In genomic region chrX:15738686-15739016, GRCh38 we compare ENCODE assay signal across 8 cellular contexts. TPM values are rescaled to one million over a fixed set of nuclear protein-coding genes. Genes with fewer than 3 reads are reported as not detected.
DNase-seq lines count a peak whose midpoint lies in the region; ATAC-seq, FAIRE-seq and TF ChIP-seq lines count a peak whose summit lies in the region.

No MANE protein-coding gene starts in this region.

- TF ChIP-seq POLR2A in GM12878 (IDR thresholded peaks at IDR 0.05; ENCODE audit: low read depth, low read length), result no peak

- WGBS in GM12878 (ENCODE audit: insufficient coverage, insufficient replicate concordance, low lambda C conversion rate, missing lambda C conversion rate), result 70% methylated on average over 6 of the region's 6 CpGs
- WGBS in urinary bladder, result 23% methylated on average over 6 of the region's 6 CpGs

- TF ChIP-seq CTCF in GM12878 (IDR thresholded peaks at IDR 0.05 in 2 of 3, conservative IDR thresholded peaks at IDR 0.05 in 1 of 3; ENCODE audit: control insufficient read depth in 2 of 3, extremely low read depth in 1 of 3, insufficient read depth in 1 of 3, low read depth in 3 of 3, low read length in 3 of 3), result no peak
- no peak for TF ChIP-seq CTCF in lower lobe of right lung (IDR thresholded peaks at IDR 0.05)
- no peak for TF ChIP-seq CTCF in mucosa of descending colon (IDR thresholded peaks at IDR 0.05)

- peak overlapping the region; percentile 85 for H3K4me2 ChIP-seq in GM12878 (ENCODE audit: control insufficient read depth, insufficient read depth)

- 0 out of 2 replicates have a peak overlapping the region, but pooled peaks have one; percentile 52 for H3K9ac ChIP-seq in GM12878 (ENCODE audit: control insufficient read depth, insufficient read depth, low read length)

- no peak for FAIRE-seq in GM12878 (lab: Jason Lieb, UNC)

- DNase-seq in Right ventricle myocardium superior (no peak), Right ventricle myocardium inferior (ENCODE audit: missing footprints) (no peak), GM12878 (ENCODE audit: low read depth, low spot score) (no peak), lower lobe of right lung (no peak), MG63 (no peak), mucosa of descending colon (no peak)

- ATAC-seq in Right ventricle myocardium superior (ENCODE audit: poor library complexity), result peak; percentile 5
- no peak for ATAC-seq in Right ventricle myocardium inferior
- peak; percentile 16 for ATAC-seq in GM12878
- ATAC-seq in lower lobe of right lung, result peak; percentile 1 to 13
- no peak for ATAC-seq in GM18861 (IDR thresholded peaks at IDR 0.05; ENCODE audit: unreplicated experiment)
- no peak for ATAC-seq in mucosa of descending colon

- SMC1A ChIA-PET in GM12878 (lab: Charles Lee; ENCODE audit: uncharacterized antibody, unreplicated experiment), result interaction anchor here (0.9 to 2.6 kb wide), 6 partner anchors 11 to 236 kb away, joined by 3 to 10 read pairs (median 3); no protein-coding TSS in a partner anchor

- H4K20me1 ChIP-seq in GM12878 (ENCODE audit: control insufficient read depth, insufficient read depth), result no peaks in the 10 kb centered on the region

- H2AFZ ChIP-seq in GM12878 (ENCODE audit: control insufficient read depth, low read depth, low read length), result peak overlapping the region; percentile 70

- H3K9me3 ChIP-seq in GM12878 (replicated peaks; ENCODE audit: control insufficient read depth, insufficient read depth, low read length) (no peaks in the 10 kb centered on the region), lower lobe of right lung (no peaks in the 10 kb centered on the region), MG63 (no peaks in the 10 kb centered on the region), mucosa of descending colon (no peaks in the 10 kb centered on the region)

- in situ Hi-C loops in GM12878 (cut with MboI), result no loop called here

- CTCF ChIA-PET in GM12878 (lab: Yijun Ruan, JAX), result interaction anchor here (0.6 to 3.2 kb wide), 4 partner anchors 12 to 522 kb away, joined by 3 to 20 read pairs (median 4); partner anchors contain the start of genes AP1S2 and GRPR

- no peaks in the 10 kb centered on the region for H3K79me2 ChIP-seq in GM12878 (ENCODE audit: control insufficient read depth, insufficient read depth, low read length)

- TF ChIP-seq RAD21 in GM12878 (IDR thresholded peaks at IDR 0.05; ENCODE audit: insufficient read depth, low read depth, low read length), result no peak

- no peak for TF ChIP-seq EP300 in GM12878 (IDR thresholded peaks at IDR 0.05; ENCODE audit: borderline replicate concordance in 1 of 2, control insufficient read depth in 1 of 2, low read depth in 2 of 2, low read length in 2 of 2)

- H3K27me3 ChIP-seq in GM12878 (replicated peaks in 1 of 2; ENCODE audit: control insufficient read depth in 2 of 2, insufficient read depth in 2 of 2, low read length in 1 of 2) (no peaks in the 10 kb centered on the region), lower lobe of right lung (ENCODE audit: low read depth) (no peaks in the 10 kb centered on the region), MG63 (no peaks in the 10 kb centered on the region)

- H3K36me3 ChIP-seq in GM12878 (ENCODE audit: control insufficient read depth in 2 of 2, insufficient read depth in 2 of 2, low read length in 1 of 2), result no peaks in the 10 kb centered on the region
- H3K36me3 ChIP-seq in lower lobe of right lung, result no peaks in the 10 kb centered on the region
- no peaks in the 10 kb centered on the region for H3K36me3 ChIP-seq in urinary bladder (ENCODE audit: insufficient read depth)
- no peaks in the 10 kb centered on the region for H3K36me3 ChIP-seq in MG63
- H3K36me3 ChIP-seq in mucosa of descending colon (ENCODE audit: low read depth), result no peaks in the 10 kb centered on the region

- intact Hi-C loops in Right ventricle myocardium superior (cut with DNase I) (no loop called here), Right ventricle myocardium inferior (cut with DNase I) (no loop called here), GM12878 (cut with micrococcal nuclease; ENCODE audit: unreplicated experiment) (no loop called here), lower lobe of right lung (cut with DNase I) (no loop called here), mucosa of descending colon (cut with DNase I, micrococcal nuclease) (no loop called here)

- H3K27ac ChIP-seq in GM12878 (ENCODE audit: control insufficient read depth, insufficient read depth) (no peak overlapping the region), lower lobe of right lung (peak overlapping the region; percentile 64), urinary bladder (ENCODE audit: low read depth) (no peak overlapping the region)

- POLR2A ChIA-PET in GM12878 (lab: Charles Lee), result interaction anchor here (0.5 to 0.6 kb wide), 2 partner anchors 51 to 881 kb away, joined by 3 read pairs; no protein-coding TSS in a partner anchor

- RAD21 ChIA-PET in GM12878 (lab: Charles Lee; ENCODE audit: unreplicated experiment), result no interaction called here

- peak overlapping the region; percentile 64; the same call in 1 of the 2 replicates for H3K4me3 ChIP-seq in GM12878
- peak overlapping the region; percentile 60 for H3K4me3 ChIP-seq in lower lobe of right lung
- H3K4me3 ChIP-seq in urinary bladder (ENCODE audit: low read depth, low read length), result peak overlapping the region; percentile 51
- H3K4me3 ChIP-seq in MG63, result no peak overlapping the region; the same call in 1 of the 2 replicates
- no peak overlapping the region for H3K4me3 ChIP-seq in mucosa of descending colon

- H3K4me1 ChIP-seq in GM12878 (ENCODE audit: control insufficient read depth, insufficient read depth, low read length), result no peaks in the 10 kb centered on the region
- H3K4me1 ChIP-seq in lower lobe of right lung, result no peaks in the 10 kb centered on the region
- H3K4me1 ChIP-seq in urinary bladder (ENCODE audit: insufficient read depth), result no peaks in the 10 kb centered on the region
- H3K4me1 ChIP-seq in mucosa of descending colon (ENCODE audit: low read depth), result no peaks in the 10 kb centered on the region

- BruUV-seq in GM12878 (replicated peaks; lab: Mats Ljungman, UMichigan), result no TSS peak

TF ChIP-seq in GM12878, 131 proteins besides CTCF, POLR2A, EP300 and RAD21 (continues in another document):
- no peak for TF ChIP-seq DPF2 (IDR thresholded peaks at IDR 0.05)
- no peak for TF ChIP-seq CREM (IDR thresholded peaks at IDR 0.05; ENCODE audit: low read depth)
- no peak for TF ChIP-seq ZSCAN29 (IDR thresholded peaks at IDR 0.05)
- no peak for TF ChIP-seq ATF3 (IDR thresholded peaks at IDR 0.05; ENCODE audit: borderline replicate concordance, extremely low read depth, low read depth, low read length)
- no peak for TF ChIP-seq ZNF207 (IDR thresholded peaks at IDR 0.05; ENCODE audit: borderline replicate concordance)
- no peak for TF ChIP-seq SREBF1 (IDR thresholded peaks at IDR 0.05; ENCODE audit: low read length)

RNA-seq across cellular contexts. Expression of gene CA5B, which starts 0.6 kb away (rescaled TPM):
- total RNA-seq in Right ventricle myocardium superior (2.8 TPM), Right ventricle myocardium inferior (2.4 TPM), GM12878 (2014; rRNA removed) (2.7 and 2.9 TPM in 2 replicates), GM12878 (2014; rRNA removed; fragmentation: Illumina TruSeq; extraction: Trizol) (3.5 and 5.9 TPM in 2 replicates), GM12878 (2021) (4.2 and 6.0 TPM in 2 replicates), lower lobe of right lung (12.6 TPM), urinary bladder (21.4 TPM), mucosa of descending colon (1 to 10 TPM; 6.8 to 9.3 (median 7.0) TPM)
- 17.6 and 21.4 TPM in 2 replicates for total RNA-seq in GM12878 (2013; cell fraction: nucleolus; rRNA removed)
- polyA plus RNA-seq in GM12878 (2011; ENCODE audit: low read depth), result 2.5 TPM
- polyA plus RNA-seq in GM12878 (2011; rRNA removed) (5.4 and 6.0 TPM in 2 replicates), GM12878 (2014; fragmentation: Illumina TruSeq; extraction: Trizol) (3.9 and 5.2 TPM in 2 replicates), GM12878 (2014; fragmentation: Nextera tagmentation; extraction: Ambion mirVana) (1 to 10 TPM; 1.2 to 2.5 TPM), GM12878 (2014; rRNA removed) (2.6 and 4.2 TPM in 2 replicates), GM12878 (2016; fragmentation: Nextera tagmentation; extraction: Ambion mirVana) (1 to 10 TPM; 2.3 to 2.8 TPM), urinary bladder (6.8 TPM)
- 2.9 and 3.3 TPM in 2 replicates for polyA plus RNA-seq in GM12878 (2011; cell fraction: cytosol; rRNA removed)
- 5.5 and 6.8 TPM in 2 replicates for polyA plus RNA-seq in GM12878 (2011; cell fraction: nucleus; rRNA removed)
- 2.2 and 3.8 TPM in 2 replicates for polyA plus RNA-seq in GM12878 (2012)
- polyA minus RNA-seq in GM12878 (2011; rRNA and poly(A)+ RNA removed), result 9.2 and 10.4 TPM in 2 replicates
- 1.2 and 1.7 TPM in 2 replicates for polyA minus RNA-seq in GM12878 (2011; cell fraction: cytosol; rRNA and poly(A)+ RNA removed)
- 3.4 and 8.4 TPM in 2 replicates for polyA minus RNA-seq in GM12878 (2011; cell fraction: nucleus; rRNA and poly(A)+ RNA removed)
- total RNA-seq in MG63 (2014; rRNA removed; shearing (Covaris generic); ENCODE audit: low replicate concordance), result 1.1 and 3.4 TPM in 2 replicates

RNA-seq across cellular contexts. Expression of gene ZRSR2, which starts 51.6 kb away (rescaled TPM):
- total RNA-seq in Right ventricle myocardium superior (6.8 TPM), Right ventricle myocardium inferior (6.8 TPM), GM12878 (2014; rRNA removed) (8.2 and 8.8 TPM in 2 replicates), GM12878 (2014; rRNA removed; fragmentation: Illumina TruSeq; extraction: Trizol) (17.4 and 19.7 TPM in 2 replicates), GM12878 (2021) (11.7 and 12.8 TPM in 2 replicates), lower lobe of right lung (11.3 TPM), urinary bladder (5.2 TPM), mucosa of descending colon (10 to 100 TPM in 2 of 3 donors, 1 to 10 TPM in 1; 7.0 to 14.0 (median 11.7) TPM)
- total RNA-seq in GM12878 (2013; cell fraction: nucleolus; rRNA removed), result 18.8 and 19.6 TPM in 2 replicates
- 17.7 TPM for polyA plus RNA-seq in GM12878 (2011; ENCODE audit: low read depth)
- polyA plus RNA-seq in GM12878 (2011; rRNA removed) (22.3 and 26.5 TPM in 2 replicates), GM12878 (2014; fragmentation: Illumina TruSeq; extraction: Trizol) (34.1 and 44.8 TPM in 2 replicates), GM12878 (2014; fragmentation: Nextera tagmentation; extraction: Ambion mirVana) (10 to 100 TPM; 10.5 to 14.0 TPM), GM12878 (2014; rRNA removed) (19.5 and 20.8 TPM in 2 replicates), GM12878 (2016; fragmentation: Nextera tagmentation; extraction: Ambion mirVana) (10 to 100 TPM; 15.5 to 15.7 TPM), urinary bladder (14.6 TPM)
- polyA plus RNA-seq in GM12878 (2011; cell fraction: cytosol; rRNA removed), result 9.0 and 9.6 TPM in 2 replicates
- polyA plus RNA-seq in GM12878 (2011; cell fraction: nucleus; rRNA removed), result 21.9 and 23.6 TPM in 2 replicates
- 20.0 and 20.4 TPM in 2 replicates for polyA plus RNA-seq in GM12878 (2012)
- 7.5 and 9.7 TPM in 2 replicates for polyA minus RNA-seq in GM12878 (2011; rRNA and poly(A)+ RNA removed)
- 3.3 and 7.2 TPM in 2 replicates for polyA minus RNA-seq in GM12878 (2011; cell fraction: cytosol; rRNA and poly(A)+ RNA removed)
- polyA minus RNA-seq in GM12878 (2011; cell fraction: nucleus; rRNA and poly(A)+ RNA removed), result 4.1 and 10.8 TPM in 2 replicates
- 1.8 and 1.9 TPM in 2 replicates for total RNA-seq in MG63 (2014; rRNA removed; shearing (Covaris generic); ENCODE audit: low replicate concordance)

Comparison
In these comparisons a context has a peak if more than half of its experiments do, and no peak if none do; other contexts are left out.
1. ATAC-seq: peak in Right ventricle myocardium superior (single experiment), GM12878 (single experiment) and lower lobe of right lung (2 of 2); none in Right ventricle myocardium inferior (single experiment), GM18861 (single experiment) and mucosa of descending colon (single experiment).
2. H3K4me3 ChIP-seq: peak in GM12878 (single experiment), lower lobe of right lung (single experiment) and urinary bladder (single experiment); none in MG63 (single experiment) and mucosa of descending colon (single experiment).